17 cellular contexts compared by ENCODE assay signal in the genomic region with DNA sequence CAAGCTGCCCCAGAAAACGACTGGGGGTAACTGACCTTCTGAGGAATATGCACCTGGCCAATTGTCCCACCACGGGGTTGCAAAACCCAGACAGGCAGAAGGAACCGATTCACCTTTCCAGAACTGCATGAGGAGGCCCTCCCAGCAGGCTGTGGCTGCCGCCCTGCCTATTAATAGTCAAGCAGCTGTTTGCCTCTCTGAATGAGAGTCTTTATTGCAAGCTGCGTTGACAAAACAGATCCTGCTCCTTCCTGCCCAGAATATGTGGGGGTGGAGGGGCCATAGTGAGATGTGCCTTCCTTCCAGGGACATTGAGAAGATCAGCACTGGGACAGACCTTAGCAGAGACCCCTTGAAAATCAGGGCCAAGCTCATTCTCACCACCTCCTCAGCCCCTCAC. TPM values are rescaled to one million over a fixed set of nuclear protein-coding genes. Genes with fewer than 3 reads are reported as not detected.
DNase-seq lines count a peak whose midpoint lies in the region; TF ChIP-seq lines count a peak whose summit lies in the region.
"Had no signal": no experiment of that assay in that cellular context is flagged by ENCODE, and none has a peak within 500 bp of the region (broad histone marks: within the 10 kb centered on the region; RNA-seq: fewer than 3 reads in every experiment).

No MANE protein-coding gene starts in this region.

- H3K79me2 ChIP-seq in H9 (ENCODE audit: insufficient read depth, low read length) = no peaks in the 10 kb centered on the region

- H3K23me2 ChIP-seq in H9 (ENCODE audit: insufficient read length, low read depth, low read length, poor library complexity, severe bottlenecking) = no peaks in the 10 kb centered on the region

- H3K36me3 Mint-ChIP-seq in H9 (ENCODE audit: insufficient read depth in 1 of 3, low read depth in 3 of 3) = no peaks in the 10 kb centered on the region
- H3K36me3 Mint-ChIP-seq: WTC11 had no signal

- no peak overlapping the region for H4K8ac ChIP-seq in H9 (replicated peaks; ENCODE audit: insufficient read length, low read depth, low read length)

- no peak overlapping the region for H2AK5ac ChIP-seq in H9 (ENCODE audit: insufficient read length, low read length)

- no peak overlapping the region for H2BK15ac ChIP-seq in H9 (ENCODE audit: low read depth, low read length)

- H2BK12ac ChIP-seq in H9 (ENCODE audit: insufficient read length, low read depth, low read length) = no peak overlapping the region

- no peak overlapping the region for H3K9ac ChIP-seq in H9 (ENCODE audit: extremely low read depth, insufficient read length, low read length)

- TF ChIP-seq CTCF in dorsolateral prefrontal cortex (IDR thresholded peaks at IDR 0.05 in 54 of 56, conservative IDR thresholded peaks at IDR 0.05 in 2 of 56; ENCODE audit: low read depth in 1 of 56, partially characterized antibody in 56 of 56) (no peak), H9 (conservative IDR thresholded peaks at IDR 0.05) (no peak)

- H4K20me1 ChIP-seq in H9 (ENCODE audit: control insufficient read depth, insufficient read depth, insufficient read length) = no peaks in the 10 kb centered on the region

- H3K9me3 ChIP-seq in H9 (ENCODE audit: control insufficient read depth, low read depth, low read length) = no peaks in the 10 kb centered on the region
- H3K9me3 ChIP-seq: MG63, tibial nerve had no signal

- H3K79me1 ChIP-seq in H9 (ENCODE audit: insufficient read depth, low read depth, low read length, poor library complexity, severe bottlenecking) = no peaks in the 10 kb centered on the region

- no peak overlapping the region for H4K91ac ChIP-seq in H9 (ENCODE audit: insufficient read length, low read depth, low read length)

- H3K4me3 ChIP-seq in dorsolateral prefrontal cortex = peak overlapping the region in 10 of 59 donors; percentile 0 to 48 (median 10)
- H3K4me3 ChIP-seq: MG63, tibial nerve had no signal

- no peak overlapping the region for H2BK20ac ChIP-seq in H9 (ENCODE audit: low read depth, low read length, poor library complexity, severe bottlenecking)

- no peak overlapping the region for H3K14ac ChIP-seq in H9 (ENCODE audit: insufficient read depth, low read length)

- intact Hi-C loops in dorsolateral prefrontal cortex (cut with DNase I) = no loop called here

- H3K18ac ChIP-seq in H9 (ENCODE audit: insufficient read length, low read depth, low read length) = no peak overlapping the region

- H3K9me3 Mint-ChIP-seq in H9 = no peaks in the 10 kb centered on the region; a peak in 1 of 5 replicates

- no peak overlapping the region for H3K4me3 Mint-ChIP-seq in H9
- H3K4me3 Mint-ChIP-seq: WTC11 had no signal

- H3K27me3 Mint-ChIP-seq in H9 (ENCODE audit: low read depth) = no peaks in the 10 kb centered on the region; the same call in 1 of the 2 replicates

- no peak overlapping the region for H2AFZ ChIP-seq in H9 (ENCODE audit: low read length)

- peaks cover 0 to 7% of the 10 kb centered on the region in 2 experiments; a peak in 2 of 4 replicates for H3K4me1 Mint-ChIP-seq in H9

- no peak overlapping the region for H3T11ph ChIP-seq in H9 (ENCODE audit: low read length)

- H3K56ac ChIP-seq in H9 (ENCODE audit: insufficient read length, low read depth, low read length) = no peak overlapping the region

- no peak overlapping the region for H2BK5ac ChIP-seq in H9 (ENCODE audit: insufficient read length, low read length)

- no peaks in the 10 kb centered on the region for H3K4me1 ChIP-seq in H9 (ENCODE audit: insufficient read depth, low read length)

- no peak overlapping the region for H4K5ac ChIP-seq in H9 (ENCODE audit: insufficient read length, low read depth, low read length)

- no peak overlapping the region for H3K4ac ChIP-seq in H9 (ENCODE audit: low read depth, low read length)

- H2BK120ac ChIP-seq in H9 (ENCODE audit: low read depth, low read length, poor library complexity, severe bottlenecking) = no peak overlapping the region

- H3K27me3 ChIP-seq in dorsolateral prefrontal cortex (no peaks in the 10 kb centered on the region), H9 (ENCODE audit: insufficient read depth, low read length) (no peaks in the 10 kb centered on the region)
- H3K27me3 ChIP-seq: MG63, tibial nerve had no signal

- no peak overlapping the region for H3K27ac Mint-ChIP-seq in H9
- H3K27ac Mint-ChIP-seq: WTC11 had no signal

- H3K23ac ChIP-seq in H9 (ENCODE audit: insufficient read length, low read depth, low read length) = no peak overlapping the region

- H3K4me2 ChIP-seq in H9 (ENCODE audit: insufficient read depth, insufficient read length, low read length) = no peak overlapping the region

- no CpG with 5 or more reads among the region's 5 CpGs for WGBS in H9 (ENCODE audit: extremely low coverage, insufficient read length, low lambda C conversion rate)

- DNase-seq in COLO829 (ENCODE audit: low spot score) = peak; percentile 73
- peak; percentile 26 for DNase-seq in NCI-H2227 (lab: John Stamatoyannopoulos, UW; ENCODE audit: unreplicated experiment)
- DNase-seq in dorsolateral prefrontal cortex = peak in 7 of 10 donors; percentile 60 to 76 (median 67)
- peak in 41 of 56 donors; percentile 14 to 71 (median 46) for DNase-seq in nucleus accumbens (lab: John Stamatoyannopoulos, UW)
- no peak for DNase-seq in central memory CD4-positive, alpha-beta T cell
- no peak for DNase-seq in H9
- no peak for DNase-seq in dedifferentiated amniotic fluid mesenchymal stem cell (ENCODE audit: extremely low spot score)
- DNase-seq in HPDE6-E6E7 (ENCODE audit: extremely low spot score) = no peak
- DNase-seq: activated effector memory CD4-positive, alpha-beta T cell treated with Interleukin-2 at 50 U/mL for 16 hours; amniotic stem cell; cortex of kidney; DMS153; left colon; MG63; NCI-H345 had no signal

- peak overlapping the region; percentile 23 to 95 (median 88) for H3K27ac ChIP-seq in dorsolateral prefrontal cortex
- no peak overlapping the region for H3K27ac ChIP-seq in H9 (ENCODE audit: insufficient read length, low read depth, low read length)

RNA-seq across cellular contexts. Expression of a gene that starts 18.3 kb away (rescaled TPM):
- total RNA-seq in dorsolateral prefrontal cortex (10 to 100 TPM; 26.4 to 51.1 (median 35.9) TPM), H9 (2021) (128 and 133 TPM in 2 replicates)

RNA-seq across cellular contexts. Expression of a gene that starts 36.5 kb away (rescaled TPM):
- total RNA-seq in dorsolateral prefrontal cortex = 1 to 10 TPM in 112 of 120 experiments, under 1 TPM in 8; 0.35 to 9.0 (median 2.2) TPM
- 1.3 and 1.7 TPM in 2 replicates for total RNA-seq in H9 (2021)

RNA-seq across cellular contexts. Expression of a gene that starts 49.6 kb away (rescaled TPM):
- total RNA-seq in dorsolateral prefrontal cortex (1,000 to 10,000 TPM in 71 of 120 experiments, 100 to 1,000 TPM in 49; 264 to 1,671 (median 1,064) TPM), H9 (2021) (0.15 and 0.33 TPM in 2 replicates)

Comparison
In these comparisons a context has a peak if more than half of its experiments do, and no peak if none do; other contexts are left out.
1. DNase-seq: peak in COLO829 (single experiment), NCI-H2227 (single experiment), dorsolateral prefrontal cortex (7 of 10) and nucleus accumbens (41 of 56); none in central memory CD4-positive, alpha-beta T cell (single experiment), H9 (single experiment), dedifferentiated amniotic fluid mesenchymal stem cell (single experiment) and HPDE6-E6E7 (single experiment).
2. RNA of a gene that starts 49.6 kb away (total RNA-seq): 264 to 1,671 TPM in dorsolateral prefrontal cortex; 0.15 to 0.33 TPM in H9; every median in the first group is over 100 times any median in the second.